Comparison of ENCODE assay signal across 10 cellular contexts in the genomic region with DNA sequence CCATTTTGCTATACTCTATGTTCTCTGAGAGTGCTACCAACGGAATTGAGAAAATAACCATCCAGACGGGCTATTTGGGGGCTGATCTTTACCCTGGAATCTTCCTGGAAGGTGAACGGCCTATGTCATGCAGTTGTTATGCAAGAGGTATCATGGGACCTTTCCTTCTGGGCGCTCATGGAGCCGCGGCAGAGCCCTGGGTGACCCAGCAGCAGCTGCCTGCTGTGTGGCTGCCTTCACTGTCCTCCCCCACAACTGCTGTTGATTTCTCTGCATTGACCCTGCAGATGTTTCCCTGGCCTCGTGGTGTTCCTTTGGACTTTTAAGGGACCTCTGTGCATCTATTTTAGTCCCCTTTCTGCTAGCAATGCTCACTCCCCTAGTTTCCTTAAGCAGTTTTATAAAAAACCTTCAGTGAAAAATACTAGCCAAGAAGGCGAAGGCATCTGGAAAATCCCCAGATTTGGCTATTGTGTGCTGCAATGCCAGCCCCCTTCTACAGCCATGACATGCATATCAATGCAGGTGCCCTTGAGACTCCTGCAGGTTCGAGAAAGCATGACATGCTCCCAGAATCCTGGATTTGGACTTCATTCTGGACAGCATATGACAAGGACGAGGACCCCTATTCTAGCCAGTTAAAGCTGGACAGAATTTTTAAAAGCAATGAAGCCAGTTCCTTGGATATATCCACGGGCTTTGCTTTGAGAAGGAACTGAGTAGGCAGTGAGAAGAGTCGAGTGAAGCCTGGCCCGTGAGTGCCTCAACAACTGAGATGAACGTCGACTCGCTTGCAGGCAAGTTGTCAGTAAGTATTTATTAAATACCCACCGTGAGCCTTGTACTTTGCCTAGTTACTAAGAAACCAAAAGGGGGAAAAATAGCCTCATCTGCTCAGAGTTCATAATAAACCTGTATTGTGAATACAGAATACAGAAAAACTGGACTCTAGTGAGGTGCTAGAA. TPM values are rescaled to one million over a fixed set of nuclear protein-coding genes. Genes with fewer than 3 reads are reported as not detected.
DNase-seq lines count a peak whose midpoint lies in the region; ATAC-seq and TF ChIP-seq lines count a peak whose summit lies in the region.
"Had no signal": no experiment of that assay in that cellular context is flagged by ENCODE, and none has a peak within 500 bp of the region (broad histone marks: within the 10 kb centered on the region; RNA-seq: fewer than 3 reads in every experiment).

A gene with protein sequence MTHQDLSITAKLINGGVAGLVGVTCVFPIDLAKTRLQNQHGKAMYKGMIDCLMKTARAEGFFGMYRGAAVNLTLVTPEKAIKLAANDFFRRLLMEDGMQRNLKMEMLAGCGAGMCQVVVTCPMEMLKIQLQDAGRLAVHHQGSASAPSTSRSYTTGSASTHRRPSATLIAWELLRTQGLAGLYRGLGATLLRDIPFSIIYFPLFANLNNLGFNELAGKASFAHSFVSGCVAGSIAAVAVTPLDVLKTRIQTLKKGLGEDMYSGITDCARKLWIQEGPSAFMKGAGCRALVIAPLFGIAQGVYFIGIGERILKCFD (plus strand): TSS at position 593 of the 965 bp plus-strand sequence. CDS start 16,447 bp downstream, outside the sequence.

- H3K9me3 ChIP-seq in HAP-1 (no peaks in the 10 kb centered on the region), sigmoid colon (no peaks in the 10 kb centered on the region)

- H3K36me3 Mint-ChIP-seq in naive thymus-derived CD8-positive, alpha-beta T cell = peaks cover 0 to 3% (median 0%) of the 10 kb centered on the region in 3 donors

- H3K27ac Mint-ChIP-seq in naive thymus-derived CD8-positive, alpha-beta T cell = no peak within 1 kb of the TSS

- WGBS in sigmoid colon, 2 donors = 65 to 72% methylated on average over 17 of the region's 17 CpGs

- peaks cover 14% of the 10 kb centered on the region for H3K4me1 ChIP-seq in HAP-1
- peaks cover 0 to 43% (median 23%) of the 10 kb centered on the region in 4 donors for H3K4me1 ChIP-seq in sigmoid colon

- no peaks in the 10 kb centered on the region; the same call in 1 of the 2 replicates for H3K36me3 ChIP-seq in HAP-1 (replicated peaks)
- H3K36me3 ChIP-seq in sigmoid colon = no peaks in the 10 kb centered on the region

- H3K27ac ChIP-seq in sigmoid colon = peak within 1 kb of the TSS; percentile 78 to 88 (median 80)

- H3K27me3 ChIP-seq in HAP-1 (ENCODE audit: low read depth) = no peaks in the 10 kb centered on the region
- H3K27me3 ChIP-seq in sigmoid colon = no peaks in the 10 kb centered on the region

- POLR2A ChIA-PET in naive thymus-derived CD8-positive, alpha-beta T cell (lab: Charles Lee) = no interaction called here

- H3K4me1 Mint-ChIP-seq in naive thymus-derived CD8-positive, alpha-beta T cell = peaks cover 0 to 2% (median 0%) of the 10 kb centered on the region in 4 donors

- DNase-seq in HAP-1 (ENCODE audit: low spot score in 2 of 2) (peak; percentile 56 to 59), astrocyte of the hippocampus (ENCODE audit: low read depth, low spot score) (peak; percentile 78), iPS-NIHi7 (ENCODE audit: extremely low spot score) (peak; percentile 57), sigmoid colon (peak; percentile 90), GM19240 (ENCODE audit: insufficient read length, low spot score) (no peak)
- DNase-seq in naive thymus-derived CD8-positive, alpha-beta T cell = no peak
- DNase-seq: activated effector memory CD4-positive, alpha-beta T cell treated with anti-CD3 and anti-CD28 coated beads, Interleukin-2, amount 50 U/mL, for 16 hours had no signal

- H3K4me3 Mint-ChIP-seq in naive thymus-derived CD8-positive, alpha-beta T cell = no peak within 1 kb of the TSS

- intact Hi-C loops in sigmoid colon (cut with DNase I) = no loop called here

- no peak within 1 kb of the TSS for H3K4me3 ChIP-seq in HAP-1
- H3K4me3 ChIP-seq in sigmoid colon = peak within 1 kb of the TSS; percentile 5 to 28 (median 16)

- H3K27me3 Mint-ChIP-seq in naive thymus-derived CD8-positive, alpha-beta T cell = peaks cover 0 to 5% (median 2%) of the 10 kb centered on the region in 5 donors

- peaks cover 0 to 1% (median 0%) of the 10 kb centered on the region in 9 donors for H3K9me3 Mint-ChIP-seq in naive thymus-derived CD8-positive, alpha-beta T cell

- TF ChIP-seq POLR2A in sigmoid colon (IDR thresholded peaks at IDR 0.05) = no peak

- in situ Hi-C loops in HAP-1 (cut with MboI; ENCODE audit: low sequenced_read_pairs) = no loop called here

- TF ChIP-seq CTCF in sigmoid colon (IDR thresholded peaks at IDR 0.05) = peak in 1 of 4 experiments; percentile 39

- ATAC-seq in naive thymus-derived CD8-positive, alpha-beta T cell = no peak
- ATAC-seq in HG03196 (IDR thresholded peaks at IDR 0.05; ENCODE audit: unreplicated experiment) = no peak
- no peak for ATAC-seq in GM21526 (IDR thresholded peaks at IDR 0.05; ENCODE audit: low FRiP score, unreplicated experiment)

- TF ChIP-seq EP300 in sigmoid colon (IDR thresholded peaks at IDR 0.05) = peak in 3 of 4 donors; percentile 27 to 74 (median 72)

RNA-seq across cellular contexts. Expression of the gene that starts here (rescaled TPM):
- total RNA-seq in sigmoid colon = 1 to 10 TPM; 3.9 to 9.1 (median 6.4) TPM
- 1 to 10 TPM in 1 of 3 donors, under 1 TPM in 1, not detected in 1; 0.99 to 1.2 TPM for polyA plus RNA-seq in sigmoid colon
- not detected for total RNA-seq in naive thymus-derived CD8-positive, alpha-beta T cell
- not detected for polyA plus RNA-seq in naive thymus-derived CD8-positive, alpha-beta T cell
- total RNA-seq: lung microvascular endothelial cell had no signal

Comparison
In these comparisons a context has a peak if more than half of its experiments do, and no peak if none do; other contexts are left out.
1. RNA of the gene that starts here (total RNA-seq): 3.9 to 9.1 TPM in sigmoid colon; not detected in naive thymus-derived CD8-positive, alpha-beta T cell; every median in the first group is over 4 times any median in the second.
2. DNase-seq: peak in HAP-1 (2 of 2), astrocyte of the hippocampus (single experiment), iPS-NIHi7 (single experiment) and sigmoid colon (single experiment); none in GM19240 (single experiment) and naive thymus-derived CD8-positive, alpha-beta T cell (0 of 10).